ENCODE assay signal across 8 cellular contexts in genomic region chr20:8602389-8603116, GRCh38.
DNase-seq lines count a peak whose midpoint lies in the region; ATAC-seq and TF ChIP-seq lines count a peak whose summit lies in the region.

No MANE protein-coding gene starts in this region.

- no peaks in the 10 kb centered on the region for H3K36me3 ChIP-seq in colonic mucosa

- in situ Hi-C loops in GM13976 (cut with MboI; ENCODE audit: low sequenced_read_pairs, unreplicated experiment) = no loop called here

- H3K4me3 ChIP-seq in fibroblast of the aortic adventitia (ENCODE audit: low read depth, low read length) (no peak overlapping the region), colonic mucosa (no peak overlapping the region)

- H3K9me3 ChIP-seq in colonic mucosa = no peaks in the 10 kb centered on the region

- DNase-seq in GM13976 (ENCODE audit: low spot score) (peak; percentile 38), M059J (ENCODE audit: low read depth) (peak; percentile 5), fibroblast of the aortic adventitia (ENCODE audit: low read depth) (peak; percentile 19), colonic mucosa (no peak), D341Med (ENCODE audit: low spot score) (no peak), COLO668 (lab: John Stamatoyannopoulos, UW; ENCODE audit: unreplicated experiment) (no peak), NCI-H345 treated with DMSO at 0.1 percent for 48 hours (lab: John Stamatoyannopoulos, UW; ENCODE audit: unreplicated experiment) (no peak)

- peak; percentile 81 for ATAC-seq in GM21619 (IDR thresholded peaks at IDR 0.05; ENCODE audit: unreplicated experiment)

- intact Hi-C loops in colonic mucosa (cut with DNase I) = no loop called here

- H3K9ac ChIP-seq in colonic mucosa (ENCODE audit: low read depth in 2 of 2, low read length in 2 of 2) = no peak overlapping the region

- H3K27ac ChIP-seq in colonic mucosa = no peak overlapping the region

- H3K4me1 ChIP-seq in colonic mucosa = no peaks in the 10 kb centered on the region

- no peaks in the 10 kb centered on the region for H3K27me3 ChIP-seq in colonic mucosa

- TF ChIP-seq CTCF in GM13976 (IDR thresholded peaks at IDR 0.05; ENCODE audit: borderline replicate concordance, control extremely low read depth, extremely low read depth, insufficient read depth, missing control alignments) (no peak), fibroblast of the aortic adventitia (IDR thresholded peaks at IDR 0.05; ENCODE audit: insufficient read depth, low read length) (no peak), colonic mucosa (IDR thresholded peaks at IDR 0.05) (no peak)

Comparison
In these comparisons a context has a peak if more than half of its experiments do, and no peak if none do; other contexts are left out.
1. DNase-seq: peak in GM13976 (single experiment), M059J (single experiment) and fibroblast of the aortic adventitia (single experiment); none in colonic mucosa (single experiment), D341Med (single experiment), COLO668 (single experiment) and NCI-H345 treated with DMSO at 0.1 percent for 48 hours (single experiment).